In the genomic region with DNA sequence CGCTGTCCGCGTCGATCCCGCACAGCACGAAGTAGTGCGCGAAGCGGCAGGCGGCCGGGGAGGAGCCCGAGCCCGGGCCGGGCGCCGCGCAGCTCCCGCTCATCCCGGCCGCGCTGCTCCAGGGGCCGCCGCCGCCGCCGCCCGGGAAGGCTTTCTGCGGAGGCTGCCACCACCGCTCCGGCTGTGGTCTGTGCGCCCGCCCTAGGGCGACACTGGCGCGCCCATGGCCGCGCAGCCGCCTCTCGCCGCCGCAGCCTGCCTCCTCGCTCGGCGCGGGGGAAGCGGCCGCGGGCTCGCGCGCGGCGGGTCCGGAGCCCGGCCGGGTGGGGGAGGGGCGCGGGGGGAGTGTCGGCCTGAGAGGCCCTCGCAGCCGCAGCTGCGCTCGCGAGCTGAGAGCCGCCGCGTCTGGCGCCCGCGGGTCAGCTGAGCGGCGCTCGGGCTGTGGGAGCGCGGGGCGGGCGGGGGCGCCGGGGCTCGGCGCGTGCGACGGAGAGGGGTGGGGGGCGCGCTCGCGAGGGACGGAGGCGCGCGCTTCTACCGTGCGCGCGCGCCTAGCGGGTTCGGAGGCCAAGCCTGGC, we compare ENCODE assay signal across 8 cellular contexts. TPM values are rescaled to one million over a fixed set of nuclear protein-coding genes. Genes with fewer than 3 reads are reported as not detected.
DNase-seq lines count a peak whose midpoint lies in the region; ATAC-seq and TF ChIP-seq lines count a peak whose summit lies in the region.

DENND5B (minus strand) TSS at position 407 of the 578 bp plus-strand sequence; CDS start at position 103, 304 bp downstream.

- H3K9me3 Mint-ChIP-seq in progenitor cell of endocrine pancreas (ENCODE audit: low read depth) = no peaks in the 10 kb centered on the region

- CTCF ChIA-PET in PC-9 (lab: Charles Lee) = no interaction called here

- peak within 1 kb of the TSS; percentile 94 for H3K4me3 Mint-ChIP-seq in progenitor cell of endocrine pancreas (ENCODE audit: low read depth)

- no peaks in the 10 kb centered on the region for H3K9me2 ChIP-seq in PC-9 (ENCODE audit: insufficient read depth)

- no peaks in the 10 kb centered on the region for H3K36me3 ChIP-seq in PC-9 (ENCODE audit: low read depth)

- DNase-seq in DMS53 treated with DMSO at 0.1 percent for 48 hours (lab: John Stamatoyannopoulos, UW; ENCODE audit: unreplicated experiment) (peak; percentile 68), PC-9 (peak in 1 of 2 experiments; percentile 72), astrocyte of the spinal cord (ENCODE audit: low read depth, low spot score) (peak; percentile 66), hepatic stellate cell (ENCODE audit: low spot score) (peak; percentile 76), progenitor cell of endocrine pancreas (ENCODE audit: low spot score, unreplicated experiment) (peak; percentile 91)

- peak; percentile 50 for ATAC-seq in GM19467 (IDR thresholded peaks at IDR 0.05; ENCODE audit: unreplicated experiment)
- peak; percentile 50 for ATAC-seq in HG03520 (IDR thresholded peaks at IDR 0.05; ENCODE audit: unreplicated experiment)
- no peak for ATAC-seq in GM18873 (IDR thresholded peaks at IDR 0.05; ENCODE audit: low FRiP score, unreplicated experiment)

- no peak within 1 kb of the TSS for H3K27ac ChIP-seq in PC-9

- H2AFZ ChIP-seq in PC-9 = peak within 1 kb of the TSS; percentile 96

- H3K9me3 ChIP-seq in PC-9 (ENCODE audit: insufficient read depth, low read depth) = no peaks in the 10 kb centered on the region

- peak within 1 kb of the TSS; percentile 78 for H3K4me3 ChIP-seq in PC-9
- H3K4me3 ChIP-seq in astrocyte of the spinal cord (ENCODE audit: low read depth, low read length) = peak within 1 kb of the TSS; percentile 77

- H3K4me1 ChIP-seq in PC-9 (replicated peaks; ENCODE audit: insufficient read depth) = peaks cover 12% of the 10 kb centered on the region

- H4K20me1 ChIP-seq in PC-9 (ENCODE audit: insufficient read depth) = no peaks in the 10 kb centered on the region

- no peaks in the 10 kb centered on the region for H3K27me3 ChIP-seq in PC-9 (ENCODE audit: insufficient read depth, low read depth)

- TF ChIP-seq CTCF in PC-9 (conservative IDR thresholded peaks at IDR 0.05) (no peak), astrocyte of the spinal cord (IDR thresholded peaks at IDR 0.05; ENCODE audit: low read depth, low read length) (no peak), progenitor cell of endocrine pancreas (IDR thresholded peaks at IDR 0.05; ENCODE audit: unreplicated experiment) (no peak)

- in situ Hi-C loops in astrocyte of the spinal cord (cut with HindIII; ENCODE audit: low sequenced_read_pairs) = no loop called here

- no peaks in the 10 kb centered on the region for H3K79me2 ChIP-seq in PC-9 (ENCODE audit: low read depth)

- H3K27me3 Mint-ChIP-seq in progenitor cell of endocrine pancreas = peaks cover 4% of the 10 kb centered on the region

- peak within 1 kb of the TSS; percentile 89 for H3K4me2 ChIP-seq in PC-9

- no peaks in the 10 kb centered on the region for H3K36me3 Mint-ChIP-seq in progenitor cell of endocrine pancreas (ENCODE audit: insufficient read depth)

- intact Hi-C loops in PC-9 (cut with micrococcal nuclease; ENCODE audit: unreplicated experiment) = loop anchor here (1.0 to 2.0 kb wide), 2 partner anchors 72 to 188 kb away; no protein-coding TSS in a partner anchor

- BruUV-seq in PC-9 (replicated peaks; lab: Mats Ljungman, UMichigan) = no TSS peak

- peaks cover 24% of the 10 kb centered on the region for H3K4me1 Mint-ChIP-seq in progenitor cell of endocrine pancreas (ENCODE audit: low read depth)

- peaks cover 8% of the 10 kb centered on the region; the same call in 1 of the 2 replicates for H3F3A ChIP-seq in PC-9 (ENCODE audit: insufficient read depth, low read depth)

- POLR2A ChIA-PET in PC-9 (lab: Charles Lee; ENCODE audit: unreplicated experiment) = no interaction called here

- peak within 1 kb of the TSS; percentile 97 for H3K27ac Mint-ChIP-seq in progenitor cell of endocrine pancreas

RNA-seq across cellular contexts. Expression of gene DENND5B, which starts in this region (rescaled TPM):
- total RNA-seq in PC-9 (2021) = 9.2 and 10.2 TPM in 2 replicates
- total RNA-seq in progenitor cell of endocrine pancreas = 34.6 and 35.0 TPM in 2 replicates
